Comparison of ENCODE assay signal across 16 cellular contexts in the genomic region with DNA sequence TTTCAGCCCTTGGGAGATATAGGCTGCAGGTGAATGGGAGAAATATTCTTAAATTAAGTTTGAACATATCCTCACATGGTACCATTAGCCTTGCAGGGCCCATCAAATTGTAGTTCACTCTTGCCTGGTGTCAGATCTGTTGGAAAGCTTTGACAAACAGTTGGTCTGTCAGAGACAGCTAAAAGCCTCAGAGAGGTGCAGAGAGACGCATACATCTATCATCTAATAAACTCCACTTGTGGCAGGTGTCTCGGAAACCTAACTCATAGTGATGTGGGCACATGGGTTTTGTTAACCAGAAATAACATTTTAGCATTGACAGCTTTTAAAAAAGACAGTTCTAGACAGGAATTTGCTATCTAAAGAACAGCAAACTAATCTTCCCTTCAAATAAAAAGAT.
DNase-seq lines count a peak whose midpoint lies in the region; TF ChIP-seq lines count a peak whose summit lies in the region.
"Had no signal": no experiment of that assay in that cellular context is flagged by ENCODE, and none has a peak within 500 bp of the region (broad histone marks: within the 10 kb centered on the region; RNA-seq: fewer than 3 reads in every experiment).

No MANE protein-coding gene starts in this region.

- no peaks in the 10 kb centered on the region for H3K9me3 ChIP-seq in neural cell (ENCODE audit: low read length)
- H3K9me3 ChIP-seq: A549; BLaER1 treated with 17β-estradiol and CSF1 and Interleukin-3, amounts not matched to agents 10 nM and 100 nM; Caco-2 had no signal

- TF ChIP-seq EP300 in neural cell (conservative IDR thresholded peaks at IDR 0.05; ENCODE audit: poor library complexity, severe bottlenecking): peak; percentile 93

- H3K27ac ChIP-seq in neural cell (ENCODE audit: low read length): no peak overlapping the region
- H3K27ac ChIP-seq: 22Rv1; A549; BLaER1 treated with 17β-estradiol and CSF1 and Interleukin-3, amounts not matched to agents 10 nM and 100 nM; C4-2B had no signal

- H4K20me1 ChIP-seq in neural cell (ENCODE audit: insufficient read depth): no peaks in the 10 kb centered on the region
- H4K20me1 ChIP-seq: BLaER1 treated with 17β-estradiol and CSF1 and Interleukin-3, amounts not matched to agents 10 nM and 100 nM had no signal

- H3K9ac ChIP-seq in neural cell (ENCODE audit: low read length): no peak overlapping the region
- H3K9ac ChIP-seq: BLaER1 treated with 17β-estradiol and CSF1 and Interleukin-3, amounts not matched to agents 10 nM and 100 nM had no signal

- no peaks in the 10 kb centered on the region for H3K79me2 ChIP-seq in neural cell (replicated peaks; ENCODE audit: insufficient read depth, low read length)

- no peak for TF ChIP-seq CTCF in neural cell (IDR thresholded peaks at IDR 0.05; ENCODE audit: poor library complexity, severe bottlenecking)

- TF ChIP-seq RAD21 in neural cell (conservative IDR thresholded peaks at IDR 0.05): no peak

- peaks cover 3% of the 10 kb centered on the region for H3F3A ChIP-seq in neural cell (ENCODE audit: insufficient read depth, low read length, poor library complexity, severe bottlenecking)

- DNase-seq in Jurkat, Clone E6-1 (ENCODE audit: low read depth, low spot score): peak; percentile 68
- peak; percentile 24 for DNase-seq in SK-N-DZ (ENCODE audit: low spot score)
- DNase-seq in NCI-H2029 treated with DMSO at 0.1 percent for 48 hours (lab: John Stamatoyannopoulos, UW): no peak
- no peak for DNase-seq in erythroblast (lab: John Stamatoyannopoulos, UW)
- DNase-seq: AML-193; Caco-2; Calu3; CD4-positive, alpha-beta T cell; CD8-positive, alpha-beta T cell; DMS79 treated with DMSO at 0.1 percent for 48 hours; GF-D8 had no signal

- TF ChIP-seq POLR2A in erythroblast (IDR thresholded peaks at IDR 0.05; ENCODE audit: low read length): no peak

- no peaks in the 10 kb centered on the region for H3K27me3 ChIP-seq in neural cell (ENCODE audit: insufficient read depth, low read depth, low read length)
- H3K27me3 ChIP-seq: BLaER1 treated with 17β-estradiol and CSF1 and Interleukin-3, amounts not matched to agents 10 nM and 100 nM had no signal

- peaks cover 3% of the 10 kb centered on the region for H3K36me3 ChIP-seq in neural cell (ENCODE audit: insufficient read depth, low read length)

- H3K9me2 ChIP-seq in neural cell (ENCODE audit: insufficient read depth, low read length): no peaks in the 10 kb centered on the region

- H3K4me3 ChIP-seq in Jurkat, Clone E6-1 (ENCODE audit: low read length): no peak overlapping the region
- no peak overlapping the region for H3K4me3 ChIP-seq in neural cell (ENCODE audit: low read length)
- H3K4me3 ChIP-seq: A549; BLaER1 treated with 17β-estradiol and CSF1 and Interleukin-3, amounts not matched to agents 10 nM and 100 nM had no signal

- H2AFZ ChIP-seq in neural cell (ENCODE audit: low read depth, low read length): no peak overlapping the region

- no peak overlapping the region for H3K4me2 ChIP-seq in neural cell (ENCODE audit: low read length)
- H3K4me2 ChIP-seq: A549; BLaER1 treated with 17β-estradiol and CSF1 and Interleukin-3, amounts not matched to agents 10 nM and 100 nM had no signal

TF ChIP-seq in neural cell, 6 proteins besides CTCF, POLR2A, EP300 and RAD21:
- TF ChIP-seq MXI1 (conservative IDR thresholded peaks at IDR 0.05; ENCODE audit: poor library complexity, severe bottlenecking) (no peak), POLR2AphosphoS5 (IDR thresholded peaks at IDR 0.05) (peak; percentile 64)

Comparison
In these comparisons a context has a peak if more than half of its experiments do, and no peak if none do; other contexts are left out.
1. DNase-seq: peak in Jurkat, Clone E6-1 (single experiment) and SK-N-DZ (single experiment); none in NCI-H2029 treated with DMSO at 0.1 percent for 48 hours (single experiment) and erythroblast (0 of 2).